8 cellular contexts compared by ENCODE assay signal in the genomic region with DNA sequence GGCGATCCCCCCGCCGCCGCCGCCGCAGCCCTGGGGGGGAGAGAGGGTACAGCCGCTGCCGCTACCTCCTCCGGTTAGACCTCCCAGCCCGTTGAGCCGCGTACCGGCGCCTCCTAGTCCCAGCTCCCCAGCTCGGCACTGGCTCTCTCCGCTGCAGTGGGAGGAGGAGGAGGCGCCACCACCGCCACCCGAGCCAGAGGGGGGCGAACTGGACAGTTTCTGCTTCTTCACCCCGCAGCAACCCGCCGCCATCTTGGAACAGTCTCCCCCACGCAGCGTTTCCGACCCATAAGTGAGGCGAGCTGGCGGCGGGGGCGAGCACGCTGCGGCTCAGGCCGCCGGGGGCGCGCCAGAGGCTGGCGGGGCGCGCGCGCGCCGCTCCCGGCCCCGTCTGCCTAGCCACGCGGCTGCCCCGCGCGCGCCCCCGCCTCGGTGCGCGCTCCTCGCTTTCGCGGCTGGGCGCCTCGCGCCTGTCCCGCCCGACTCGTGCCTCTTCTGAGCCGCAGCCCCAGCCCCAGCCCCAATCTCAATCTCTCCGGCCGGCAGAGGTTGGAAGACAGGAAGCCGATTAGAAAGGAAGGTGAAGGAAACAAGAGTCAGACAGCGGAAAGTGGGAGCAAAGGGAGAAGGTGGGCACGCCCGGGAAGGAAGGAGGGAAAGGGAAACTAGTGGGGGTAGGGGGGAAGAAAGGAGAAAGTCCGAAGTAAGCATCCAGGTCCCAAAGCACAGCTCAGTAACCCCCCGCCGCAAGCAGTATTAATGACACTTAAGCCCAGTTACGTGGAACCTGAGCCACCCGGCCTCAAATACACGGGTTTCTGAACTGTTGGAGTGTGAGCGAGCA. TPM values are rescaled to one million over a fixed set of nuclear protein-coding genes. Genes with fewer than 3 reads are reported as not detected.
DNase-seq lines count a peak whose midpoint lies in the region; ATAC-seq and TF ChIP-seq lines count a peak whose summit lies in the region.

A gene (minus strand): TSS at position 266 of the 844 bp plus-strand sequence. CDS start 14 bp downstream, at position 252.

- H3K27ac ChIP-seq in BLaER1 (peak within 1 kb of the TSS; percentile 94), right lobe of liver (peak within 1 kb of the TSS; percentile 72 to 75 (median 74))

- peak within 1 kb of the TSS; percentile 95 for H3K27ac Mint-ChIP-seq in dendritic cell treated with granulocyte-macrophage colony-stimulating factor and Interleukin-4, amounts not matched to agents 40 ng/mL and 50 ng/mL, for 4 days

- H3K27me3 ChIP-seq in BLaER1 (peaks cover 74% of the 10 kb centered on the region), right lobe of liver (no peaks in the 10 kb centered on the region)

- 18% methylated on average over 26 of the region's 78 CpGs for WGBS in right lobe of liver (ENCODE audit: insufficient coverage, low coverage, low lambda C conversion rate, missing lambda C conversion rate)

- peaks cover 1% of the 10 kb centered on the region for H3K27me3 Mint-ChIP-seq in dendritic cell treated with granulocyte-macrophage colony-stimulating factor and Interleukin-4, amounts not matched to agents 40 ng/mL and 50 ng/mL, for 4 days

- H4K20me1 ChIP-seq in BLaER1: peaks cover 38% of the 10 kb centered on the region

- H3K9me3 Mint-ChIP-seq in dendritic cell treated with granulocyte-macrophage colony-stimulating factor and Interleukin-4, amounts not matched to agents 40 ng/mL and 50 ng/mL, for 4 days: no peaks in the 10 kb centered on the region

- peak within 1 kb of the TSS; percentile 75 for H3K4me2 ChIP-seq in BLaER1

- peak within 1 kb of the TSS; percentile 83 for H3K4me3 ChIP-seq in BLaER1
- peak within 1 kb of the TSS; percentile 58 to 71 (median 66) for H3K4me3 ChIP-seq in right lobe of liver

- H3K4me3 Mint-ChIP-seq in dendritic cell treated with granulocyte-macrophage colony-stimulating factor and Interleukin-4, amounts not matched to agents 40 ng/mL and 50 ng/mL, for 4 days: peak within 1 kb of the TSS; percentile 97

- intact Hi-C loops in dendritic cell treated with granulocyte-macrophage colony-stimulating factor and Interleukin-4, amounts not matched to agents 40 ng/mL and 50 ng/mL, for 4 days (cut with micrococcal nuclease): loop anchor here (5.0 kb wide), 1 partner anchor 89 kb away; no protein-coding TSS in a partner anchor
- intact Hi-C loops in right lobe of liver (cut with DNase I): no loop called here

- peak within 1 kb of the TSS; percentile 89 for H3K9ac ChIP-seq in BLaER1

- DNase-seq in NCI-H526 (lab: John Stamatoyannopoulos, UW) (peak; percentile 75 to 90), right lobe of liver (peak; percentile 78 to 83 (median 79))
- DNase-seq in activated CD4-positive, alpha-beta T cell treated with anti-CD3 and anti-CD28 coated beads, Interleukin-2, amount 50 U/mL, for 1 hour: peak; percentile 74
- peak; percentile 77 for DNase-seq in stimulated activated CD4-positive, alpha-beta T cell treated with anti-CD3 and anti-CD28 coated beads, Interleukin-4, amount 100 ng/mL, for 1 hour

- ATAC-seq in GM19328 (IDR thresholded peaks at IDR 0.05; ENCODE audit: unreplicated experiment): peak; percentile 68
- peak; percentile 79 for ATAC-seq in HG03460 (IDR thresholded peaks at IDR 0.05; ENCODE audit: unreplicated experiment)
- peak; percentile 93 to 96 (median 95) for ATAC-seq in right lobe of liver

- TF ChIP-seq CTCF in right lobe of liver (IDR thresholded peaks at IDR 0.05): peak in 2 of 4 donors; percentile 9 to 21

- H3K4me1 Mint-ChIP-seq in dendritic cell treated with granulocyte-macrophage colony-stimulating factor and Interleukin-4, amounts not matched to agents 40 ng/mL and 50 ng/mL, for 4 days (ENCODE audit: low read depth): no peaks in the 10 kb centered on the region

- H3K36me3 ChIP-seq in BLaER1 (no peaks in the 10 kb centered on the region), right lobe of liver (no peaks in the 10 kb centered on the region)

- peak; percentile 80 for TF ChIP-seq POLR2A in right lobe of liver (IDR thresholded peaks at IDR 0.05)

- H3K4me1 ChIP-seq in BLaER1 (peaks cover 50% of the 10 kb centered on the region), right lobe of liver (no peaks in the 10 kb centered on the region)

- peaks cover 17% of the 10 kb centered on the region for H3K36me3 Mint-ChIP-seq in dendritic cell treated with granulocyte-macrophage colony-stimulating factor and Interleukin-4, amounts not matched to agents 40 ng/mL and 50 ng/mL, for 4 days (ENCODE audit: low read depth)

- no peaks in the 10 kb centered on the region; the same call in 1 of the 2 replicates for H3K9me3 ChIP-seq in BLaER1
- no peaks in the 10 kb centered on the region for H3K9me3 ChIP-seq in right lobe of liver

RNA-seq across cellular contexts. Expression of the gene that starts here (rescaled TPM):
- 1 to 10 TPM; 3.1 to 3.9 (median 3.4) TPM for total RNA-seq in right lobe of liver

Comparison
In these comparisons a context has a peak if more than half of its experiments do, and no peak if none do; other contexts are left out.
1. Peak in every context shown above with its lines: DNase-seq, ATAC-seq, H3K4me3 ChIP-seq and H3K27ac ChIP-seq.